In genomic region chr4:47913858-47914218, GRCh38 we compare ENCODE assay signal across 8 cellular contexts. TPM values are rescaled to one million over a fixed set of nuclear protein-coding genes. Genes with fewer than 3 reads are reported as not detected.
DNase-seq lines count a peak whose midpoint lies in the region; ATAC-seq and TF ChIP-seq lines count a peak whose summit lies in the region.

No MANE protein-coding gene starts in this region.

- no peaks in the 10 kb centered on the region for H3K9me3 ChIP-seq in CD8-positive, alpha-beta T cell (ENCODE audit: low read length)

- H3K27ac ChIP-seq in CD8-positive, alpha-beta T cell (ENCODE audit: low read depth, low read length) = peak overlapping the region; percentile 86
- H3K27ac ChIP-seq in VCaP = peak overlapping the region; percentile 95
- H3K27ac ChIP-seq in caudate nucleus (ENCODE audit: low read depth, low read length) = no peak overlapping the region

- ATAC-seq in CD8-positive, alpha-beta T cell = peak; percentile 9
- ATAC-seq in GM19467 (IDR thresholded peaks at IDR 0.05; ENCODE audit: unreplicated experiment) (peak; percentile 15), HG03521 (IDR thresholded peaks at IDR 0.05; ENCODE audit: unreplicated experiment) (peak; percentile 12), left colon (peak; percentile 65)

- peaks cover 36% of the 10 kb centered on the region for H3K4me1 Mint-ChIP-seq in CD8-positive, alpha-beta T cell (ENCODE audit: low read depth)

- H3K27me3 Mint-ChIP-seq in CD8-positive, alpha-beta T cell (ENCODE audit: low read depth) = no peaks in the 10 kb centered on the region

- TF ChIP-seq CTCF in CD8-positive, alpha-beta T cell (IDR thresholded peaks at IDR 0.05) = no peak
- TF ChIP-seq CTCF in VCaP (conservative IDR thresholded peaks at IDR 0.05) (no peak; the same call in 1 of the 2 replicates), GM10266 (IDR thresholded peaks at IDR 0.05; ENCODE audit: control insufficient read depth, insufficient read depth, low read depth, missing control alignments) (no peak)

- CTCF ChIA-PET in CD8-positive, alpha-beta T cell (lab: Charles Lee) = no interaction called here

- intact Hi-C loops in CD8-positive, alpha-beta T cell (cut with DNase I, micrococcal nuclease) = loop anchor here (1.0 to 10.0 kb wide), 12 partner anchors 77 to 918 kb away; partner anchors contain the start of genes SLAIN2 (in 2 of the 2), CNGA1 (in 1 of the 2), COMMD8 (in 1 of the 2) and CORIN (in 1 of the 2)
- intact Hi-C loops in left colon (cut with DNase I, micrococcal nuclease) = no loop called here

- DNase-seq in CD8-positive, alpha-beta T cell = peak in 6 of 7 experiments; percentile 7 to 65 (median 26)
- DNase-seq in caudate nucleus (lab: John Stamatoyannopoulos, UW) (peak in 47 of 61 donors; percentile 2 to 65 (median 37)), left colon (peak; percentile 47 to 71), GM10266 (ENCODE audit: extremely low spot score) (no peak)
- peak; percentile 49 for DNase-seq in stimulated activated CD4-positive, alpha-beta T cell treated with anti-CD3 and anti-CD28 coated beads, Interleukin-4, amount 100 ng/mL, for 1 hour

- H3K36me3 ChIP-seq in CD8-positive, alpha-beta T cell (ENCODE audit: insufficient read depth, low read length) = no peaks in the 10 kb centered on the region

- H3K4me1 ChIP-seq in CD8-positive, alpha-beta T cell (ENCODE audit: insufficient read depth, low read length) = peaks cover 22% of the 10 kb centered on the region

- no peaks in the 10 kb centered on the region for H3K27me3 ChIP-seq in CD8-positive, alpha-beta T cell (ENCODE audit: insufficient read depth, low read length)

- POLR2A ChIA-PET in CD8-positive, alpha-beta T cell (lab: Charles Lee) = no interaction called here

- H3K4me3 ChIP-seq in CD8-positive, alpha-beta T cell (ENCODE audit: low read depth, low read length) = peak overlapping the region; percentile 99

- H3K36me3 Mint-ChIP-seq in CD8-positive, alpha-beta T cell = peaks cover 32% of the 10 kb centered on the region

- peak overlapping the region; percentile 97 for H3K27ac Mint-ChIP-seq in CD8-positive, alpha-beta T cell

- H3K9me3 Mint-ChIP-seq in CD8-positive, alpha-beta T cell = no peaks in the 10 kb centered on the region

- peak overlapping the region; percentile 99 for H3K4me3 Mint-ChIP-seq in CD8-positive, alpha-beta T cell

RNA-seq across cellular contexts. Expression of gene NFXL1, which starts 0.5 kb away (rescaled TPM):
- 1 to 10 TPM; 6.5 to 8.1 TPM for total RNA-seq in CD8-positive, alpha-beta T cell
- total RNA-seq in left colon = 10 to 100 TPM; 11.1 to 12.9 TPM

Comparison
In these comparisons a context has a peak if more than half of its experiments do, and no peak if none do; other contexts are left out.
1. ATAC-seq: peak in every context shown above with its lines; median percentile 65 in left colon; 15 in GM19467; 12 in HG03521; 9 in CD8-positive, alpha-beta T cell.
2. intact Hi-C loops: an anchor here in CD8-positive, alpha-beta T cell (1.0 to 10.0 kb wide); none called in left colon.